ENCODE assay signal across 2 cellular contexts in the genomic region with DNA sequence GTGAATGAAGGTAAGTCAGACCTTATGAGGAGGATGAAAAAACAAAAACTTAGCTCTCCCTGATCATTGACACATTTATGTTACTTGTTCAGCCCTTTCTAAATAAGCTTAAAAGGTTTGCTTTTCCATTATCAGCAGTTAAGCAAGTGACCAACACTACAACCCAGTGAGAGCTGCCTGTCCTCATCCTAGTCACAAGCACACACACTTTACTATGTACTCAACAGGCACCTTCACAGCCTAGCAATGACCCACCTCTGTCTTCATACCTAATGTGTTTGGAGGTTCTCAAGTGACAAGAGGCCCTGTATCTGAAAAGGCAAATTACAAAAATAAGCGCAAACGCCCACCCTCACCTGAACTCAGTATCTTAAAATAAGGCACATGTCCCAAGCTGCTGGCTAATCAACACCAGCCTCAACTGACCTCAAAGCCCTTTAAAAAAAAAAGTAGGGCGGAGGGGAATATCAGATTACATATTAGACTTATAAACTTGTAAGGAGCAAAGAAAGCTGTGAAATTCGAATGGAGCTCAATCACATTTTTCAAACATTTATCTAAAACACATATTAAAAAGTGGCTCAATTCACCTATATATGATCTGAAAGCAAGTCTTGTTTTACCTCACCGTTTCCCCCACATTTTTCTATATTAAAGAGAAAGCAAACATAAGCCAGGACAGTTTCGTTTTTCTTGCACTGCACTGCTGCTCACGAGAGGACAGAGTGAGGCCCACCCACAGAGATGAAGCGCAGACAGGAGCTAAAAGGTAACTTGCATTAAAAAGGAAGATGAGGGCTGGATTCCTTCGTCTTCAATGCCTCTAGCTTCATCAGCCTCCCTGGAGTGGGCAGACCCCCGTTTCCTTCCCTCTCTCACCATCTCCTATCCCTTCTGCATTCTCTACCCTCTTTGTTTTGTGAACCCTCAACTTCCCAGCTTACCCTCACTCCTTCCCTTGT.
TF ChIP-seq lines count a peak whose summit lies in the region.

No MANE protein-coding gene starts in this region.

TF ChIP-seq in WTC11, 78 proteins besides CTCF, POLR2A, EP300 and RAD21:
- TF ChIP-seq TEAD1 (CRISPR knock-in tag; IDR thresholded peaks at IDR 0.05), result peak; percentile 25; the same call in 1 of the 2 replicates
- TF ChIP-seq JUN (CRISPR knock-in tag; IDR thresholded peaks at IDR 0.05), result no peak

TF ChIP-seq in HepG2, 621 proteins besides CTCF, POLR2A, EP300 and RAD21:
- no peak for TF ChIP-seq POGZ (CRISPR knock-in tag; IDR thresholded peaks at IDR 0.05)
- no peak for TF ChIP-seq ARNT2 (CRISPR knock-in tag; IDR thresholded peaks at IDR 0.05; ENCODE audit: low read depth)
- no peak for TF ChIP-seq ZNF737 (CRISPR knock-in tag; IDR thresholded peaks at IDR 0.05; ENCODE audit: borderline replicate concordance)
- TF ChIP-seq, protein P1, sequence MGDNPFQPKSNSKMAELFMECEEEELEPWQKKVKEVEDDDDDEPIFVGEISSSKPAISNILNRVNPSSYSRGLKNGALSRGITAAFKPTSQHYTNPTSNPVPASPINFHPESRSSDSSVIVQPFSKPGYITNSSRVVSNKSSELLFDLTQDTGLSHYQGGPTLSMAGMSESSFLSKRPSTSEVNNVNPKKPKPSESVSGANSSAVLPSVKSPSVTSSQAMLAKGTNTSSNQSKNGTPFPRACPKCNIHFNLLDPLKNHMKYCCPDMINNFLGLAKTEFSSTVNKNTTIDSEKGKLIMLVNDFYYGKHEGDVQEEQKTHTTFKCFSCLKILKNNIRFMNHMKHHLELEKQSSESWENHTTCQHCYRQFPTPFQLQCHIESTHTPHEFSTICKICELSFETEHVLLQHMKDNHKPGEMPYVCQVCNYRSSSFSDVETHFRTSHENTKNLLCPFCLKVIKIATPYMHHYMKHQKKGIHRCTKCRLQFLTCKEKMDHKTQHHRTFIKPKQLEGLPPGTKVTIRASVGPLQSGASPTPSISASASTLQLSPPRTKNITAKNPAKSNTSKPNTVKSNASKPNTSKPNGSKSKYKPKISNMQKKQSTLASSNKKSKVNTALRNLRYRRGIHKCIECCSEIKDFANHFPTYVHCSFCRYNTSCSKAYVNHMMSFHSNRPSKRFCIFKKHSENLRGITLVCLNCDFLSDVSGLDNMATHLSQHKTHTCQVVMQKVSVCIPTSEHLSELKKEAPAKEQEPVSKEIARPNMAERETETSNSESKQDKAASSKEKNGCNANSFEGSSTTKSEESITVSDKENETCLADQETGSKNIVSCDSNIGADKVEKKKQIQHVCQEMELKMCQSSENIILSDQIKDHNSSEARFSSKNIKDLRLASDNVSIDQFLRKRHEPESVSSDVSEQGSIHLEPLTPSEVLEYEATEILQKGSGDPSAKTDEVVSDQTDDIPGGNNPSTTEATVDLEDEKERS (CRISPR knock-in tag; IDR thresholded peaks at IDR 0.05), result no peak
- TF ChIP-seq LCORL (IDR thresholded peaks at IDR 0.05), result no peak
- no peak for TF ChIP-seq LCORL (CRISPR knock-in tag; IDR thresholded peaks at IDR 0.05)
- no peak for TF ChIP-seq NFRKB (IDR thresholded peaks at IDR 0.05)
- TF ChIP-seq, protein P2, sequence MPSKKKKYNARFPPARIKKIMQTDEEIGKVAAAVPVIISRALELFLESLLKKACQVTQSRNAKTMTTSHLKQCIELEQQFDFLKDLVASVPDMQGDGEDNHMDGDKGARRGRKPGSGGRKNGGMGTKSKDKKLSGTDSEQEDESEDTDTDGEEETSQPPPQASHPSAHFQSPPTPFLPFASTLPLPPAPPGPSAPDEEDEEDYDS (CRISPR knock-in tag; IDR thresholded peaks at IDR 0.05), result no peak
